8 cellular contexts compared by ENCODE assay signal in genomic region chr14:70821916-70822705, GRCh38. TPM values are rescaled to one million over a fixed set of nuclear protein-coding genes. Genes with fewer than 3 reads are reported as not detected.
DNase-seq lines count a peak whose midpoint lies in the region; ATAC-seq and TF ChIP-seq lines count a peak whose summit lies in the region.

No MANE protein-coding gene starts in this region.

- ATAC-seq in activated CD8-positive, alpha-beta T cell treated with anti-CD3 and anti-CD28 coated beads, Interleukin-2, amount 10 ng/mL, durations not matched to agents 7 days and 5 days, result peak; percentile 69
- peak; percentile 58 for ATAC-seq in effector memory CD8-positive, alpha-beta T cell (replicated peaks)

- H3K9me3 Mint-ChIP-seq in activated CD8-positive, alpha-beta T cell treated with anti-CD3 and anti-CD28 coated beads, Interleukin-2, amount 10 ng/mL, durations not matched to agents 7 days and 5 days (ENCODE audit: insufficient read depth), result no peaks in the 10 kb centered on the region
- no peaks in the 10 kb centered on the region for H3K9me3 Mint-ChIP-seq in effector memory CD8-positive, alpha-beta T cell

- no peak for TF ChIP-seq CTCF in GM13977 (IDR thresholded peaks at IDR 0.05; ENCODE audit: extremely low read depth, insufficient read depth, missing control alignments)

- no peaks in the 10 kb centered on the region for H3K36me3 Mint-ChIP-seq in activated CD8-positive, alpha-beta T cell treated with anti-CD3 and anti-CD28 coated beads, Interleukin-2, amount 10 ng/mL, durations not matched to agents 7 days and 5 days (ENCODE audit: low read depth)
- peaks cover 4% of the 10 kb centered on the region for H3K36me3 Mint-ChIP-seq in effector memory CD8-positive, alpha-beta T cell (ENCODE audit: insufficient read depth)

- H3K4me3 Mint-ChIP-seq in activated CD8-positive, alpha-beta T cell treated with anti-CD3 and anti-CD28 coated beads, Interleukin-2, amount 10 ng/mL, durations not matched to agents 7 days and 5 days, result peak overlapping the region; percentile 81
- peak overlapping the region; percentile 92 for H3K4me3 Mint-ChIP-seq in effector memory CD8-positive, alpha-beta T cell

- POLR2A ChIA-PET in activated CD8-positive, alpha-beta T cell treated with anti-CD3 and anti-CD28 coated beads, Interleukin-2, amount 10 ng/mL, durations not matched to agents 7 days and 5 days (lab: Charles Lee), result no interaction called here

- H3K27me3 Mint-ChIP-seq in activated CD8-positive, alpha-beta T cell treated with anti-CD3 and anti-CD28 coated beads, Interleukin-2, amount 10 ng/mL, durations not matched to agents 7 days and 5 days (ENCODE audit: low read depth), result peaks cover 31% of the 10 kb centered on the region
- peaks cover 0 to 4% of the 10 kb centered on the region in 2 donors for H3K27me3 Mint-ChIP-seq in effector memory CD8-positive, alpha-beta T cell

- H3K27ac Mint-ChIP-seq in activated CD8-positive, alpha-beta T cell treated with anti-CD3 and anti-CD28 coated beads, Interleukin-2, amount 10 ng/mL, durations not matched to agents 7 days and 5 days, result no peak overlapping the region
- H3K27ac Mint-ChIP-seq in effector memory CD8-positive, alpha-beta T cell, result peak overlapping the region; percentile 90 to 91

- peak; percentile 68 for DNase-seq in GM13977 (ENCODE audit: low spot score)
- DNase-seq in NCI-H2171 treated with DMSO at 0.1 percent for 48 hours (lab: John Stamatoyannopoulos, UW), result peak; percentile 62
- peak; percentile 65 for DNase-seq in activated CD8-positive, alpha-beta T cell treated with anti-CD3 and anti-CD28 coated beads, Interleukin-2, amount 10 ng/mL, durations not matched to agents 7 days and 5 days
- peak; percentile 23 to 37 (median 33) for DNase-seq in effector memory CD8-positive, alpha-beta T cell
- DNase-seq in midbrain (lab: John Stamatoyannopoulos, UW), result peak; percentile 47
- DNase-seq in stimulated activated CD8-positive, alpha-beta memory T cell treated with anti-CD3 and anti-CD28 coated beads, Interleukin-4, amount 100 ng/mL, for 4 hours (ENCODE audit: low read depth in 2 of 2, low spot score in 1 of 2), result peak; percentile 27 to 29
- no peak for DNase-seq in SKM-1 treated with dmso at 0.1 percent for 144 hours (lab: John Stamatoyannopoulos, UW; ENCODE audit: unreplicated experiment)
- no peak for DNase-seq in globus pallidus (ENCODE audit: low spot score)

- in situ Hi-C loops in GM13977 (cut with MboI; ENCODE audit: low pct_unique_long_range_greater_than_20kb, low sequenced_read_pairs, unreplicated experiment), result no loop called here

- H3K4me1 Mint-ChIP-seq in activated CD8-positive, alpha-beta T cell treated with anti-CD3 and anti-CD28 coated beads, Interleukin-2, amount 10 ng/mL, durations not matched to agents 7 days and 5 days (ENCODE audit: low read depth), result peaks cover 34% of the 10 kb centered on the region
- H3K4me1 Mint-ChIP-seq in effector memory CD8-positive, alpha-beta T cell (ENCODE audit: low read depth in 2 of 2), result peaks cover 13 to 14% of the 10 kb centered on the region in 2 donors

- CTCF ChIA-PET in activated CD8-positive, alpha-beta T cell treated with anti-CD3 and anti-CD28 coated beads, Interleukin-2, amount 10 ng/mL, durations not matched to agents 7 days and 5 days (lab: Charles Lee), result interaction anchor here (0.9 to 6.5 kb wide), 6 partner anchors 12 to 150 kb away, joined by 4 to 114 read pairs (median 9); partner anchors contain the start of genes MAP3K9 and PCNX1

RNA-seq across cellular contexts. Expression of gene MAP3K9, which starts 12.8 kb away (rescaled TPM):
- 1 to 10 TPM; 6.7 to 7.0 TPM for total RNA-seq in activated CD8-positive, alpha-beta T cell treated with anti-CD3 and anti-CD28 coated beads, Interleukin-2, amount 10 ng/mL, durations not matched to agents 7 days and 5 days

Comparison
In these comparisons a context has a peak if more than half of its experiments do, and no peak if none do; other contexts are left out.
1. DNase-seq: peak in GM13977 (single experiment), NCI-H2171 treated with DMSO at 0.1 percent for 48 hours (single experiment), activated CD8-positive, alpha-beta T cell treated with anti-CD3 and anti-CD28 coated beads, Interleukin-2, amount 10 ng/mL, durations not matched to agents 7 days and 5 days (single experiment), effector memory CD8-positive, alpha-beta T cell (3 of 3), midbrain (single experiment) and stimulated activated CD8-positive, alpha-beta memory T cell treated with anti-CD3 and anti-CD28 coated beads, Interleukin-4, amount 100 ng/mL, for 4 hours (2 of 2); none in SKM-1 treated with dmso at 0.1 percent for 144 hours (single experiment) and globus pallidus (single experiment).